In genomic region chr17:73365934-73366623, GRCh38 we compare ENCODE assay signal across 1 cellular context.
TF ChIP-seq lines count a peak whose summit lies in the region.

No MANE protein-coding gene starts in this region.

TF ChIP-seq in H1, 55 proteins besides CTCF, POLR2A, EP300 and RAD21:
- TF ChIP-seq ASH2L (IDR thresholded peaks at IDR 0.05; ENCODE audit: low read length) (no peak), E2F6 (IDR thresholded peaks at IDR 0.05) (no peak), NANOG (IDR thresholded peaks at IDR 0.05; ENCODE audit: insufficient read depth, low read depth, low read length, poor library complexity, severe bottlenecking) (no peak), GTF2F1 (IDR thresholded peaks at IDR 0.05; ENCODE audit: borderline replicate concordance, low read depth, low read length) (no peak), JUN (IDR thresholded peaks at IDR 0.05; ENCODE audit: low read depth, low read length) (no peak), PHF8 (conservative IDR thresholded peaks at IDR 0.05; ENCODE audit: low read depth, low read length) (no peak), RBBP5 (IDR thresholded peaks at IDR 0.05; ENCODE audit: borderline replicate concordance, low read depth, low read length) (no peak), TAF1 (IDR thresholded peaks at IDR 0.05; ENCODE audit: low read depth, low read length) (no peak), SIX5 (IDR thresholded peaks at IDR 0.05; ENCODE audit: low read depth, low read length) (no peak), SP4 (IDR thresholded peaks at IDR 0.05; ENCODE audit: low read length) (no peak), RXRA (IDR thresholded peaks at IDR 0.05; ENCODE audit: insufficient read depth, low read depth, low read length) (no peak), SIN3A (conservative IDR thresholded peaks at IDR 0.05 in 1 of 2, IDR thresholded peaks at IDR 0.05 in 1 of 2; ENCODE audit: low read depth in 1 of 2, low read length in 2 of 2) (no peak)
